ENCODE assay signal across 10 cellular contexts in genomic region chr10:93436577-93436976, GRCh38. TPM values are rescaled to one million over a fixed set of nuclear protein-coding genes. Genes with fewer than 3 reads are reported as not detected.
DNase-seq lines count a peak whose midpoint lies in the region; ATAC-seq and TF ChIP-seq lines count a peak whose summit lies in the region.
"Had no signal": no experiment of that assay in that cellular context is flagged by ENCODE, and none has a peak within 500 bp of the region (broad histone marks: within the 10 kb centered on the region; RNA-seq: fewer than 3 reads in every experiment).

No MANE protein-coding gene starts in this region.

- H3K27ac ChIP-seq in mucosa of rectum (ENCODE audit: low read depth in 2 of 2, low read length in 2 of 2): peak overlapping the region; percentile 85 to 91
- H3K27ac ChIP-seq: BLaER1, KMS-11 had no signal

- no peaks in the 10 kb centered on the region for H3K9me3 Mint-ChIP-seq in endothelial cell (ENCODE audit: unreplicated experiment)
- no peaks in the 10 kb centered on the region for H3K9me3 Mint-ChIP-seq in activated CD8-positive, alpha-beta T cell treated with anti-CD3 and anti-CD28 coated beads for 36 hours

- H3K4me3 ChIP-seq in mucosa of rectum (ENCODE audit: low read length in 2 of 2): no peak overlapping the region
- H3K4me3 ChIP-seq: BLaER1 had no signal

- no peaks in the 10 kb centered on the region for H3K9me3 ChIP-seq in mucosa of rectum (ENCODE audit: control insufficient read depth in 2 of 2, low read length in 2 of 2)
- H3K9me3 ChIP-seq: BLaER1 had no signal

- TF ChIP-seq CTCF in endothelial cell (IDR thresholded peaks at IDR 0.05; ENCODE audit: unreplicated experiment): no peak
- TF ChIP-seq CTCF in activated CD8-positive, alpha-beta T cell treated with anti-CD3 and anti-CD28 coated beads for 36 hours (IDR thresholded peaks at IDR 0.05): no peak

- H3K36me3 Mint-ChIP-seq in endothelial cell (ENCODE audit: low read depth, unreplicated experiment): no peaks in the 10 kb centered on the region
- no peaks in the 10 kb centered on the region for H3K36me3 Mint-ChIP-seq in activated CD8-positive, alpha-beta T cell treated with anti-CD3 and anti-CD28 coated beads for 36 hours (ENCODE audit: low read depth)

- peaks cover 7% of the 10 kb centered on the region for H3K27me3 Mint-ChIP-seq in endothelial cell (ENCODE audit: unreplicated experiment)
- no peaks in the 10 kb centered on the region for H3K27me3 Mint-ChIP-seq in activated CD8-positive, alpha-beta T cell treated with anti-CD3 and anti-CD28 coated beads for 36 hours

- H3K27me3 ChIP-seq in mucosa of rectum (ENCODE audit: control insufficient read depth in 2 of 2, insufficient read depth in 2 of 2, low read length in 2 of 2): no peaks in the 10 kb centered on the region
- H3K27me3 ChIP-seq: BLaER1 had no signal

- peaks cover 13 to 19% of the 10 kb centered on the region in 2 donors for H3K4me1 ChIP-seq in mucosa of rectum (ENCODE audit: control insufficient read depth in 2 of 2, insufficient read depth in 2 of 2, low read length in 2 of 2)

- ATAC-seq in HG03521 (IDR thresholded peaks at IDR 0.05; ENCODE audit: unreplicated experiment): no peak
- no peak for ATAC-seq in activated CD8-positive, alpha-beta T cell treated with anti-CD3 and anti-CD28 coated beads for 36 hours

- peak; percentile 88 for DNase-seq in A172 (ENCODE audit: low spot score)
- peak; percentile 73 for DNase-seq in NCI-H226
- no peak for DNase-seq in endothelial cell (ENCODE audit: low spot score)
- no peak for DNase-seq in DMS 273 (lab: John Stamatoyannopoulos, UW; ENCODE audit: unreplicated experiment)
- no peak for DNase-seq in D341Med (ENCODE audit: low spot score)
- no peak for DNase-seq in activated CD8-positive, alpha-beta T cell treated with anti-CD3 and anti-CD28 coated beads for 36 hours

- H3K27ac Mint-ChIP-seq in endothelial cell (ENCODE audit: unreplicated experiment): peak overlapping the region; percentile 98
- no peak overlapping the region for H3K27ac Mint-ChIP-seq in activated CD8-positive, alpha-beta T cell treated with anti-CD3 and anti-CD28 coated beads for 36 hours

- peaks cover 36% of the 10 kb centered on the region for H3K4me1 Mint-ChIP-seq in endothelial cell (ENCODE audit: unreplicated experiment)
- H3K4me1 Mint-ChIP-seq in activated CD8-positive, alpha-beta T cell treated with anti-CD3 and anti-CD28 coated beads for 36 hours (ENCODE audit: low read depth): no peaks in the 10 kb centered on the region

- intact Hi-C loops in activated CD8-positive, alpha-beta T cell treated with anti-CD3 and anti-CD28 coated beads for 36 hours (cut with micrococcal nuclease): no loop called here

- CTCF ChIA-PET in activated CD8-positive, alpha-beta T cell treated with anti-CD3 and anti-CD28 coated beads for 36 hours (lab: Charles Lee): no interaction called here

- POLR2A ChIA-PET in activated CD8-positive, alpha-beta T cell treated with anti-CD3 and anti-CD28 coated beads for 36 hours (lab: Charles Lee): no interaction called here

- no peak overlapping the region for H3K9ac ChIP-seq in mucosa of rectum (ENCODE audit: low read depth in 1 of 2, low read length in 2 of 2)
- H3K9ac ChIP-seq: BLaER1, KMS-11 had no signal

- no peaks in the 10 kb centered on the region for H3K36me3 ChIP-seq in mucosa of rectum (ENCODE audit: control insufficient read depth in 2 of 2, insufficient read depth in 2 of 2, low read length in 2 of 2)
- H3K36me3 ChIP-seq: BLaER1 had no signal

- H3K4me3 Mint-ChIP-seq in endothelial cell (ENCODE audit: unreplicated experiment): no peak overlapping the region
- H3K4me3 Mint-ChIP-seq in activated CD8-positive, alpha-beta T cell treated with anti-CD3 and anti-CD28 coated beads for 36 hours: no peak overlapping the region

RNA-seq across cellular contexts. Expression of gene MYOF, which starts 45.6 kb away (rescaled TPM):
- 285 and 317 TPM in 2 replicates for total RNA-seq in A172 (2014; rRNA removed; shearing (Covaris generic))
- total RNA-seq in endothelial cell (ENCODE audit: unreplicated experiment): 12.4 TPM
- total RNA-seq in activated CD8-positive, alpha-beta T cell treated with anti-CD3 and anti-CD28 coated beads for 36 hours: 1 to 10 TPM; 4.9 to 5.4 TPM

RNA-seq across cellular contexts. Expression of gene CEP55, which starts 59.8 kb away (rescaled TPM):
- 193 and 250 TPM in 2 replicates for total RNA-seq in A172 (2014; rRNA removed; shearing (Covaris generic))
- total RNA-seq in endothelial cell (ENCODE audit: unreplicated experiment): 3.5 TPM
- 10 to 100 TPM; 44.6 to 45.0 TPM for total RNA-seq in activated CD8-positive, alpha-beta T cell treated with anti-CD3 and anti-CD28 coated beads for 36 hours

Comparison
In these comparisons a context has a peak if more than half of its experiments do, and no peak if none do; other contexts are left out.
1. DNase-seq: peak in A172 (single experiment) and NCI-H226 (single experiment); none in endothelial cell (single experiment), DMS 273 (single experiment), D341Med (single experiment) and activated CD8-positive, alpha-beta T cell treated with anti-CD3 and anti-CD28 coated beads for 36 hours (single experiment).
2. RNA of gene MYOF, which starts 45.6 kb away (total RNA-seq): 285 to 317 TPM in A172; 12.4 TPM in endothelial cell (single experiment) and 4.9 to 5.4 TPM in activated CD8-positive, alpha-beta T cell treated with anti-CD3 and anti-CD28 coated beads for 36 hours; every median in the first group is over 10 times any median in the second.
3. RNA of gene CEP55, which starts 59.8 kb away (total RNA-seq): 193 to 250 TPM in A172 and 44.6 to 45.0 TPM in activated CD8-positive, alpha-beta T cell treated with anti-CD3 and anti-CD28 coated beads for 36 hours; 3.5 TPM in endothelial cell (single experiment); every median in the first group is over 10 times any median in the second.